ENCODE assay signal across 28 cellular contexts in genomic region chr10:26172126-26172525, GRCh38. TPM values are rescaled to one million over a fixed set of nuclear protein-coding genes. Genes with fewer than 3 reads are reported as not detected.
DNase-seq lines count a peak whose midpoint lies in the region; ATAC-seq, FAIRE-seq and TF ChIP-seq lines count a peak whose summit lies in the region.
"Had no signal": no experiment of that assay in that cellular context is flagged by ENCODE, and none has a peak within 500 bp of the region (broad histone marks: within the 10 kb centered on the region; RNA-seq: fewer than 3 reads in every experiment).

No MANE protein-coding gene starts in this region.

- FAIRE-seq in K562 (lab: Jason Lieb, UNC), result no peak
- FAIRE-seq: A204.1, G401.6, GM12878 had no signal

- TF ChIP-seq POLR2A in K562 (conservative IDR thresholded peaks at IDR 0.05), result no peak

- no peak for TF ChIP-seq CTCF in K562 (IDR thresholded peaks at IDR 0.05 in 2 of 3, conservative IDR thresholded peaks at IDR 0.05 in 1 of 3; ENCODE audit: insufficient read depth in 2 of 3, low read depth in 1 of 3, low read length in 3 of 3)
- no peak for TF ChIP-seq CTCF in upper lobe of right lung (IDR thresholded peaks at IDR 0.05)

- POLR2A ChIA-PET in K562 (lab: Yijun Ruan, JAX), result interaction anchor here (0.6 kb wide), 1 partner anchor 343 kb away, joined by 3 read pairs; no protein-coding TSS in a partner anchor

- peak; percentile 48; the same call in 2 of the 3 replicates for ATAC-seq in K562
- ATAC-seq in upper lobe of right lung, result no peak
- ATAC-seq in HG03108 (IDR thresholded peaks at IDR 0.05; ENCODE audit: unreplicated experiment), result no peak
- ATAC-seq in GM19395 (IDR thresholded peaks at IDR 0.05; ENCODE audit: unreplicated experiment), result no peak
- ATAC-seq: GM12878 had no signal

- H3K27ac ChIP-seq in K562 (ENCODE audit: extremely low read depth, low read depth, low read length) (no peak overlapping the region), upper lobe of right lung (no peak overlapping the region)
- H3K27ac ChIP-seq: BLaER1 treated with 17β-estradiol and CSF1 and Interleukin-3, amounts not matched to agents 10 nM and 100 nM; KMS-11; SJSA1 had no signal

- no TSS peak for BruUV-seq in K562 (replicated peaks; lab: Mats Ljungman, UMichigan)

- H3K79me2 ChIP-seq in K562 (ENCODE audit: control insufficient read depth, insufficient read depth, low read length), result no peaks in the 10 kb centered on the region

- H3K9me3 ChIP-seq in K562 (replicated peaks; ENCODE audit: control insufficient read depth, insufficient read depth, low read depth, low read length) (no peaks in the 10 kb centered on the region), upper lobe of right lung (no peaks in the 10 kb centered on the region)
- H3K9me3 ChIP-seq: SJSA1 had no signal

- CTCF ChIA-PET in K562 (lab: Yijun Ruan, JAX; ENCODE audit: low intra/inter-chr PET ratio), result no interaction called here

- no peaks in the 10 kb centered on the region for H4K20me1 ChIP-seq in K562 (replicated peaks; ENCODE audit: control insufficient read depth, insufficient read depth, low read length)
- H4K20me1 ChIP-seq: BLaER1 treated with 17β-estradiol and CSF1 and Interleukin-3, amounts not matched to agents 10 nM and 100 nM had no signal

- H3K27me3 ChIP-seq in H7 (ENCODE audit: control insufficient read depth, insufficient read depth, low read length) (no peaks in the 10 kb centered on the region), K562 (ENCODE audit: control insufficient read depth in 2 of 2, insufficient read depth in 2 of 2, low read length in 2 of 2) (no peaks in the 10 kb centered on the region), upper lobe of right lung (no peaks in the 10 kb centered on the region)
- H3K27me3 ChIP-seq: BLaER1 treated with 17β-estradiol and CSF1 and Interleukin-3, amounts not matched to agents 10 nM and 100 nM; SJSA1 had no signal

- H3K4me1 ChIP-seq in K562 (replicated peaks in 1 of 2; ENCODE audit: control insufficient read depth in 2 of 2, insufficient read depth in 2 of 2, low read length in 2 of 2) (no peaks in the 10 kb centered on the region), upper lobe of right lung (no peaks in the 10 kb centered on the region)
- H3K4me1 ChIP-seq: SJSA1 had no signal

- intact Hi-C loops in K562 (cut with micrococcal nuclease) (no loop called here), upper lobe of right lung (cut with DNase I) (no loop called here), posterior cingulate gyrus (cut with DNase I) (no loop called here)

- no peak for TF ChIP-seq EP300 in K562 (IDR thresholded peaks at IDR 0.05; ENCODE audit: low read length)

- no peak overlapping the region for H3K4me3 ChIP-seq in H7 (ENCODE audit: insufficient read depth, low read depth, low read length)
- no peak overlapping the region for H3K4me3 ChIP-seq in K562
- no peak overlapping the region for H3K4me3 ChIP-seq in upper lobe of right lung
- H3K4me3 ChIP-seq: BLaER1 treated with 17β-estradiol and CSF1 and Interleukin-3, amounts not matched to agents 10 nM and 100 nM; GM12878; SJSA1 had no signal

- DNase-seq in H7 (peak; percentile 52), K562 (ENCODE audit: extremely low read depth in 1 of 4, low spot score in 3 of 4) (peak in 1 of 4 experiments; percentile 1), left kidney (ENCODE audit: low read depth, low spot score) (peak; percentile 77), upper lobe of right lung (peak; percentile 54), posterior cingulate gyrus (no peak)
- DNase-seq: CD4-positive, alpha-beta T cell; DMS53; IMR-90; NCI-H1092; NCI-H1417 treated with DMSO at 0.1 percent for 48 hours; NCI-H1694 treated with DMSO at 0.1 percent for 48 hours; NCI-H2081; NCI-H2227 treated with DMSO at 0.1 percent for 48 hours; NCI-H526 treated with DMSO at 0.1 percent for 48 hours; Right ventricle myocardium superior; RPMI8226 had no signal

- H3K4me2 ChIP-seq in K562 (ENCODE audit: insufficient read depth, low read length), result no peak overlapping the region
- H3K4me2 ChIP-seq: BLaER1 treated with 17β-estradiol and CSF1 and Interleukin-3, amounts not matched to agents 10 nM and 100 nM; KMS-11 had no signal

- 4% methylated on average over 6 of the region's 7 CpGs for WGBS in K562 (ENCODE audit: insufficient coverage, low coverage, missing lambda C conversion rate)

- no peak overlapping the region for H2AFZ ChIP-seq in K562 (ENCODE audit: low read depth, low read length)

- in situ Hi-C loops in K562 (cut with MboI), result no loop called here

- no peaks in the 10 kb centered on the region for H3K36me3 ChIP-seq in H7 (replicated peaks; ENCODE audit: control insufficient read depth, insufficient read depth, low read length)
- no peaks in the 10 kb centered on the region for H3K36me3 ChIP-seq in K562 (ENCODE audit: control insufficient read depth, insufficient read depth, low read length)
- H3K36me3 ChIP-seq in upper lobe of right lung, result no peaks in the 10 kb centered on the region
- H3K36me3 ChIP-seq: BLaER1 treated with 17β-estradiol and CSF1 and Interleukin-3, amounts not matched to agents 10 nM and 100 nM; SJSA1 had no signal

- no peak for TF ChIP-seq RAD21 in K562 (CRISPR knock-in tag; conservative IDR thresholded peaks at IDR 0.05 in 1 of 2, IDR thresholded peaks at IDR 0.05 in 1 of 2)

- H3K9me1 ChIP-seq in K562 (ENCODE audit: control insufficient read depth, insufficient read depth, low read length), result no peaks in the 10 kb centered on the region

- H3K9ac ChIP-seq in K562 (ENCODE audit: insufficient read depth in 1 of 2, low read depth in 2 of 2, low read length in 2 of 2), result no peak overlapping the region
- H3K9ac ChIP-seq: BLaER1 treated with 17β-estradiol and CSF1 and Interleukin-3, amounts not matched to agents 10 nM and 100 nM; KMS-11 had no signal

TF ChIP-seq in K562, 482 proteins besides CTCF, POLR2A, EP300 and RAD21:
- TF ChIP-seq RREB1 (CRISPR knock-in tag; IDR thresholded peaks at IDR 0.05) (no peak), ZNF212 (CRISPR knock-in tag; IDR thresholded peaks at IDR 0.05) (no peak), MCM2 (IDR thresholded peaks at IDR 0.05; ENCODE audit: low read depth) (no peak), SMAD1 (IDR thresholded peaks at IDR 0.05; ENCODE audit: low read depth, low read length, partially characterized antibody) (no peak)
TF ChIP-seq in K562: peak in this region for 0.

RNA-seq across cellular contexts. Expression of gene GAD2, which starts 44.4 kb away (rescaled TPM):
- total RNA-seq in H7 (2014; rRNA removed; shearing (Covaris generic)), result 1.8 and 2.7 TPM in 2 replicates
- not detected in 2 replicates for total RNA-seq in K562 (2011; cell fraction: chromatin; rRNA removed; ENCODE audit: low replicate concordance)
- total RNA-seq in K562 (2011; cell fraction: nucleolus; rRNA removed), result not detected in 2 replicates
- not detected in 2 replicates for total RNA-seq in K562 (2011; cell fraction: nucleoplasm; rRNA removed)
- total RNA-seq in K562 (2014; rRNA removed), result not detected in 2 replicates
- not detected in 2 replicates for total RNA-seq in K562 (2014; rRNA removed; fragmentation: Illumina TruSeq; extraction: Trizol)
- total RNA-seq in K562 (2015; rRNA removed; fragmentation: Illumina TruSeq; extraction: Trizol), result not detected in 2 replicates
- total RNA-seq in K562 (2021), result not detected in 2 replicates
- polyA plus RNA-seq in K562 (2011; rRNA removed), result not detected in 2 replicates
- not detected in 2 replicates for polyA plus RNA-seq in K562 (2011; cell fraction: cytosol; rRNA removed)
- polyA plus RNA-seq in K562 (2011; cell fraction: nucleus; rRNA removed), result not detected in 2 replicates
- not detected in 2 replicates for polyA plus RNA-seq in K562 (2012)
- not detected in 2 replicates for polyA plus RNA-seq in K562 (2014; fragmentation: Illumina TruSeq; extraction: Trizol)
- not detected for polyA plus RNA-seq in K562 (2014; fragmentation: Nextera tagmentation; extraction: Ambion mirVana)
- not detected in 2 replicates for polyA plus RNA-seq in K562 (2014; rRNA removed)
- not detected in 2 replicates for polyA minus RNA-seq in K562 (2011; rRNA and poly(A)+ RNA removed)
- not detected in 2 replicates for polyA minus RNA-seq in K562 (2011; cell fraction: cytosol; rRNA and poly(A)+ RNA removed)
- not detected in 2 replicates for polyA minus RNA-seq in K562 (2011; cell fraction: nucleus; rRNA and poly(A)+ RNA removed)
- total RNA-seq in upper lobe of right lung, result not detected
- total RNA-seq: CD4-positive, alpha-beta T cell; Daoy; GM12878; H4; IMR-90; NCI-H460; Right ventricle myocardium superior; SJSA1 had no signal
- polyA plus RNA-seq: AG04450, GM12878, IMR-90 had no signal

Comparison
In these comparisons a context has a peak if more than half of its experiments do, and no peak if none do; other contexts are left out.
1. DNase-seq: peak in H7 (single experiment), left kidney (single experiment) and upper lobe of right lung (single experiment); none in posterior cingulate gyrus (0 of 10).